Comparison of ENCODE assay signal across 14 cellular contexts in genomic region chr4:125168531-125168930, GRCh38.
DNase-seq lines count a peak whose midpoint lies in the region; ATAC-seq, FAIRE-seq and TF ChIP-seq lines count a peak whose summit lies in the region.
"Had no signal": no experiment of that assay in that cellular context is flagged by ENCODE, and none has a peak within 500 bp of the region (broad histone marks: within the 10 kb centered on the region; RNA-seq: fewer than 3 reads in every experiment).

No MANE protein-coding gene starts in this region.

- ATAC-seq in SK-N-SH treated with all-trans-retinoic acid at 6 μM for 48 hours (no peak; the same call in 1 of the 3 replicates), HG02588 (IDR thresholded peaks at IDR 0.05; ENCODE audit: unreplicated experiment) (no peak)
- ATAC-seq: Right ventricle myocardium inferior had no signal

- H3K4me3 ChIP-seq in fibroblast of the aortic adventitia (ENCODE audit: low read depth, low read length) = no peak overlapping the region

- FAIRE-seq in RCC 7860 (lab: Jason Lieb, UNC) = no peak

- peak; percentile 11 for DNase-seq in A172 (ENCODE audit: low spot score)
- DNase-seq in HCEC 1CT = peak; percentile 35
- DNase-seq in fibroblast of the aortic adventitia (ENCODE audit: low read depth) = peak; percentile 36
- no peak for DNase-seq in AG08396 (ENCODE audit: low spot score)
- DNase-seq in RCC 7860 (ENCODE audit: low spot score) = no peak
- DNase-seq in NCI-H1048 (lab: John Stamatoyannopoulos, UW) = no peak
- DNase-seq: COR-L47, H9, NCI-H1436 treated with DMSO at 0.1 percent for 48 hours, NCI-H2081 treated with DMSO at 0.1 percent for 48 hours, NCI-H524 had no signal

- no peak for TF ChIP-seq CTCF in fibroblast of the aortic adventitia (IDR thresholded peaks at IDR 0.05; ENCODE audit: insufficient read depth, low read length)

TF ChIP-seq in SK-N-SH treated with all-trans-retinoic acid at 6 μM for 48 hours, 23 proteins besides CTCF, POLR2A, EP300 and RAD21:
- peak; percentile 90 for TF ChIP-seq ISL1 (CRISPR knock-in tag; IDR thresholded peaks at IDR 0.05)
- no peak for TF ChIP-seq ZFP30 (CRISPR knock-in tag; IDR thresholded peaks at IDR 0.05)
- TF ChIP-seq CSRNP3 (CRISPR knock-in tag; IDR thresholded peaks at IDR 0.05) = no peak

Comparison
In these comparisons a context has a peak if more than half of its experiments do, and no peak if none do; other contexts are left out.
1. DNase-seq: peak in A172 (single experiment), HCEC 1CT (single experiment) and fibroblast of the aortic adventitia (single experiment); none in AG08396 (single experiment), RCC 7860 (single experiment) and NCI-H1048 (single experiment).